ENCODE assay signal across 27 cellular contexts in the genomic region with DNA sequence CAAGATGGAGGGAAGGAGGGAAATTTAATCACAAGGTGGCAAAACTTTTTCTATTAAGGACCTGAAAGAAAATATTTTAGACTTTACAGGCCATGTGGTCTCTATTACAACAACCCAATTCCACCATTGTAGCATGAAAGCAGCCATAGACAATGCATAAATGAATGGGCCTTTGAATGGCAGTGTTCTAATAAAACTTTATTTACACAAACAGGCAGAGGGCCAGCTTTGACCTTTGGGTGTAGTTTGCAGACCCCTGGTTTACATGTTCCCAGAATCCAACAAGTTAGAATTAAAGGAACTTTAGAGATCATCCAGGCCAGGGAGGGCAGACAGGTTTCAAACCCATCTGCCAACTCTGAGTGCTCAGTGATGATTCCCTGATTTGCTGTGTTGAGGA.
A peak's percentile ranks its signal among the peaks of the same experiment; 100 is the strongest.
DNase-seq lines count a peak whose midpoint lies in the region; ATAC-seq, FAIRE-seq and TF ChIP-seq lines count a peak whose summit lies in the region.
"Had no signal": no experiment of that assay in that cellular context is flagged by ENCODE, and none has a peak within 500 bp of the region (broad histone marks: within the 10 kb centered on the region; RNA-seq: fewer than 3 reads in every experiment).

No MANE protein-coding gene starts in this region.

- POLR2A ChIA-PET in A549 (lab: Yijun Ruan, JAX) (no interaction called here), GM12878 (lab: Charles Lee) (no interaction called here)

- FAIRE-seq in A549 (lab: Jason Lieb, UNC) (no peak), GM12878 (lab: Jason Lieb, UNC) (no peak)
- FAIRE-seq: GM12891, H1 had no signal

- DNase-seq in A549 (ENCODE audit: low read depth in 1 of 2, low spot score in 1 of 2) (no peak), GM12878 (ENCODE audit: low read depth, low spot score) (no peak), lower lobe of right lung (no peak), stomach (no peak), HK-2 (ENCODE audit: unreplicated experiment) (no peak), transverse colon (no peak)
- no peak for DNase-seq in activated naive CD8-positive, alpha-beta T cell treated with anti-CD3 and anti-CD28 coated beads, Interleukin-2, amount 50 U/mL, for 24 hours
- DNase-seq: ACHN; activated T-cell treated with anti-CD3 and anti-CD28 coated beads, Interleukin-2, amount 50 U/mL, for 72 hours; BE2C; CD8-positive, alpha-beta memory T cell; cerebellar nuclear complex; esophagus squamous epithelium; foreskin melanocyte; HFFc6; mesendoderm; MM.1S; NCI-H1417; NCI-H524; SK-N-SH; stimulated activated CD4-positive, alpha-beta T cell treated with anti-CD3 and anti-CD28 coated beads, Interleukin-15, amount 100 ng/mL, for 24 hours had no signal

- no peaks in the 10 kb centered on the region for H4K20me1 ChIP-seq in GM12878 (ENCODE audit: control insufficient read depth, insufficient read depth)

- H3K79me2 ChIP-seq in GM12878 (ENCODE audit: control insufficient read depth, insufficient read depth, low read length): no peaks in the 10 kb centered on the region
- H3K79me2 ChIP-seq: hepatocyte had no signal

- H3K9me3 Mint-ChIP-seq in activated naive CD8-positive, alpha-beta T cell treated with anti-CD3 and anti-CD28 coated beads, Interleukin-2, amount 50 U/mL, for 24 hours: no peaks in the 10 kb centered on the region
- H3K9me3 Mint-ChIP-seq: HFFc6 had no signal

- no peak overlapping the region for H3K27ac ChIP-seq in A549
- no peak overlapping the region for H3K27ac ChIP-seq in GM12878 (ENCODE audit: control insufficient read depth, insufficient read depth)
- peak overlapping the region; percentile 64 for H3K27ac ChIP-seq in lower lobe of right lung
- peak overlapping the region in 4 of 5 donors; percentile 37 to 72 (median 61) for H3K27ac ChIP-seq in stomach
- peak overlapping the region in 2 of 4 donors; percentile 35 to 46 for H3K27ac ChIP-seq in transverse colon
- H3K27ac ChIP-seq: KMS-11 had no signal

- H3K4me1 ChIP-seq in A549: no peaks in the 10 kb centered on the region
- H3K4me1 ChIP-seq in GM12878 (ENCODE audit: control insufficient read depth, insufficient read depth, low read length): no peaks in the 10 kb centered on the region
- peaks cover 18% of the 10 kb centered on the region for H3K4me1 ChIP-seq in lower lobe of right lung
- peaks cover 10 to 36% (median 25%) of the 10 kb centered on the region in 4 donors for H3K4me1 ChIP-seq in stomach
- H3K4me1 ChIP-seq in transverse colon: peaks cover 0 to 4% (median 0%) of the 10 kb centered on the region in 4 donors
- H3K4me1 ChIP-seq: BE2C had no signal

- TF ChIP-seq RAD21 in A549 (conservative IDR thresholded peaks at IDR 0.05 in 1 of 2, IDR thresholded peaks at IDR 0.05 in 1 of 2) (no peak), GM12878 (IDR thresholded peaks at IDR 0.05; ENCODE audit: insufficient read depth, low read depth, low read length) (no peak)

- no TSS peak for BruUV-seq in GM12878 (replicated peaks; lab: Mats Ljungman, UMichigan)

- SMC1A ChIA-PET in GM12878 (lab: Charles Lee; ENCODE audit: uncharacterized antibody, unreplicated experiment): interaction anchor here (1.3 to 2.2 kb wide), 2 partner anchors 11 to 102 kb away, joined by 3 to 6 read pairs; no protein-coding TSS in a partner anchor

- TF ChIP-seq POLR2A in A549 (IDR thresholded peaks at IDR 0.05; ENCODE audit: low read length) (no peak), GM12878 (IDR thresholded peaks at IDR 0.05; ENCODE audit: low read depth, low read length) (no peak), stomach (IDR thresholded peaks at IDR 0.05) (no peak), transverse colon (IDR thresholded peaks at IDR 0.05) (no peak)

- H3K36me3 ChIP-seq in GM12878 (ENCODE audit: control insufficient read depth in 2 of 2, insufficient read depth in 2 of 2, low read length in 1 of 2) (no peaks in the 10 kb centered on the region), lower lobe of right lung (no peaks in the 10 kb centered on the region), stomach (no peaks in the 10 kb centered on the region), transverse colon (no peaks in the 10 kb centered on the region)
- H3K36me3 ChIP-seq: BE2C, esophagus squamous epithelium had no signal

- CTCF ChIA-PET in A549 (lab: Yijun Ruan, JAX): interaction anchor here (2.3 to 2.7 kb wide), 2 partner anchors 11 to 113 kb away, joined by 6 to 9 read pairs; partner anchors contain the start of gene RRBP1
- CTCF ChIA-PET in GM12878 (lab: Yijun Ruan, JAX): no interaction called here

- H3K9ac ChIP-seq in GM12878 (ENCODE audit: control insufficient read depth, insufficient read depth, low read length): no peak overlapping the region
- H3K9ac ChIP-seq: KMS-11, SK-N-SH had no signal

- no peak for TF ChIP-seq EP300 in A549 (IDR thresholded peaks at IDR 0.05)
- TF ChIP-seq EP300 in GM12878 (IDR thresholded peaks at IDR 0.05; ENCODE audit: borderline replicate concordance in 1 of 2, control insufficient read depth in 1 of 2, low read depth in 2 of 2, low read length in 2 of 2): no peak
- TF ChIP-seq EP300 in stomach (IDR thresholded peaks at IDR 0.05): no peak
- no peak for TF ChIP-seq EP300 in transverse colon (IDR thresholded peaks at IDR 0.05; ENCODE audit: low read depth)

- H3K36me3 Mint-ChIP-seq in activated naive CD8-positive, alpha-beta T cell treated with anti-CD3 and anti-CD28 coated beads, Interleukin-2, amount 50 U/mL, for 24 hours (ENCODE audit: low read depth): no peaks in the 10 kb centered on the region
- H3K36me3 Mint-ChIP-seq: stimulated activated effector memory CD8-positive, alpha-beta T cell treated with anti-CD3 and anti-CD28 coated beads, Interleukin-12 subunit alpha, Interleukin-12 subunit beta, amount 100 ng/mL, for 72 hours had no signal

- RAD21 ChIA-PET in GM12878 (lab: Charles Lee; ENCODE audit: unreplicated experiment): no interaction called here

- no peak overlapping the region for H3K27ac Mint-ChIP-seq in activated naive CD8-positive, alpha-beta T cell treated with anti-CD3 and anti-CD28 coated beads, Interleukin-2, amount 50 U/mL, for 24 hours
- H3K27ac Mint-ChIP-seq: activated T-cell treated with anti-CD3 and anti-CD28 coated beads, Interleukin-2, amount 50 U/mL, for 72 hours; CD8-positive, alpha-beta memory T cell; HFFc6; stimulated activated effector memory CD8-positive, alpha-beta T cell treated with anti-CD3 and anti-CD28 coated beads, Interleukin-12 subunit alpha, Interleukin-12 subunit beta, amount 100 ng/mL, for 72 hours had no signal

- in situ Hi-C loops in GM12878 (cut with MboI) (no loop called here), transverse colon (cut with MboI; ENCODE audit: low pct_ligation_motif_present in 1 of 4, low pct_unique_long_range_greater_than_20kb in 1 of 4, low sequenced_read_pairs in 3 of 4) (no loop called here)

- intact Hi-C loops in GM12878 (cut with micrococcal nuclease; ENCODE audit: unreplicated experiment): no loop called here
- intact Hi-C loops in lower lobe of right lung (cut with DNase I): no loop called here
- intact Hi-C loops in stomach (cut with DNase I; ENCODE audit: low total_unique reads): loop anchor here (10.0 kb wide), 1 partner anchor 100 kb away; no protein-coding TSS in a partner anchor
- intact Hi-C loops in transverse colon (cut with DNase I; ENCODE audit: low total_unique reads): no loop called here

- H3K27me3 ChIP-seq in GM12878 (replicated peaks in 1 of 2; ENCODE audit: control insufficient read depth in 2 of 2, insufficient read depth in 2 of 2, low read length in 1 of 2) (no peaks in the 10 kb centered on the region; a peak in 2 of 4 replicates), lower lobe of right lung (ENCODE audit: low read depth) (no peaks in the 10 kb centered on the region), stomach (no peaks in the 10 kb centered on the region), transverse colon (no peaks in the 10 kb centered on the region)
- H3K27me3 ChIP-seq: BE2C, esophagus squamous epithelium, hepatocyte had no signal

- no peaks in the 10 kb centered on the region for H3K9me3 ChIP-seq in A549
- H3K9me3 ChIP-seq in GM12878 (replicated peaks; ENCODE audit: control insufficient read depth, insufficient read depth, low read length): no peaks in the 10 kb centered on the region; the same call in 1 of the 3 replicates
- H3K9me3 ChIP-seq in lower lobe of right lung: no peaks in the 10 kb centered on the region
- H3K9me3 ChIP-seq in stomach: no peaks in the 10 kb centered on the region
- no peaks in the 10 kb centered on the region for H3K9me3 ChIP-seq in transverse colon
- H3K9me3 ChIP-seq: BE2C, esophagus squamous epithelium, SK-N-SH had no signal

- no peaks in the 10 kb centered on the region for H3K4me1 Mint-ChIP-seq in activated naive CD8-positive, alpha-beta T cell treated with anti-CD3 and anti-CD28 coated beads, Interleukin-2, amount 50 U/mL, for 24 hours
- H3K4me1 Mint-ChIP-seq: stimulated activated effector memory CD8-positive, alpha-beta T cell treated with anti-CD3 and anti-CD28 coated beads, Interleukin-12 subunit alpha, Interleukin-12 subunit beta, amount 100 ng/mL, for 72 hours had no signal

- H3K4me2 ChIP-seq in A549: no peak overlapping the region
- no peak overlapping the region for H3K4me2 ChIP-seq in GM12878 (ENCODE audit: control insufficient read depth, insufficient read depth)
- H3K4me2 ChIP-seq: hepatocyte, KMS-11, SK-N-SH had no signal

- no peak for TF ChIP-seq CTCF in A549 (IDR thresholded peaks at IDR 0.05)
- TF ChIP-seq CTCF in GM12878 (IDR thresholded peaks at IDR 0.05 in 2 of 3, conservative IDR thresholded peaks at IDR 0.05 in 1 of 3; ENCODE audit: control insufficient read depth in 2 of 3, extremely low read depth in 1 of 3, insufficient read depth in 1 of 3, low read depth in 3 of 3, low read length in 3 of 3): no peak
- TF ChIP-seq CTCF in lower lobe of right lung (IDR thresholded peaks at IDR 0.05): no peak
- TF ChIP-seq CTCF in stomach (IDR thresholded peaks at IDR 0.05): no peak
- TF ChIP-seq CTCF in transverse colon (IDR thresholded peaks at IDR 0.05): no peak

- no peak overlapping the region for H3K4me3 Mint-ChIP-seq in activated naive CD8-positive, alpha-beta T cell treated with anti-CD3 and anti-CD28 coated beads, Interleukin-2, amount 50 U/mL, for 24 hours
- H3K4me3 Mint-ChIP-seq: activated T-cell treated with anti-CD3 and anti-CD28 coated beads, Interleukin-2, amount 50 U/mL, for 72 hours; CD8-positive, alpha-beta memory T cell; HFFc6; stimulated activated effector memory CD8-positive, alpha-beta T cell treated with anti-CD3 and anti-CD28 coated beads, Interleukin-12 subunit alpha, Interleukin-12 subunit beta, amount 100 ng/mL, for 72 hours had no signal

- peaks cover 19% of the 10 kb centered on the region for H3K27me3 Mint-ChIP-seq in activated naive CD8-positive, alpha-beta T cell treated with anti-CD3 and anti-CD28 coated beads, Interleukin-2, amount 50 U/mL, for 24 hours

- H2AFZ ChIP-seq in GM12878 (ENCODE audit: control insufficient read depth, low read depth, low read length): no peak overlapping the region
- H2AFZ ChIP-seq: hepatocyte had no signal

- ATAC-seq in A549: no peak
- no peak for ATAC-seq in GM12878
- no peak for ATAC-seq in lower lobe of right lung
- no peak for ATAC-seq in GM21717 (IDR thresholded peaks at IDR 0.05; ENCODE audit: unreplicated experiment)
- ATAC-seq in activated naive CD8-positive, alpha-beta T cell treated with anti-CD3 and anti-CD28 coated beads, Interleukin-2, amount 50 U/mL, for 24 hours: no peak
- ATAC-seq: activated T-cell treated with anti-CD3 and anti-CD28 coated beads, Interleukin-2, amount 50 U/mL, for 72 hours; stimulated activated effector memory CD8-positive, alpha-beta T cell treated with anti-CD3 and anti-CD28 coated beads, Interleukin-12 subunit alpha, Interleukin-12 subunit beta, amount 100 ng/mL, for 72 hours had no signal

- H3K4me3 ChIP-seq in A549 (no peak overlapping the region), GM12878 (no peak overlapping the region), lower lobe of right lung (no peak overlapping the region), stomach (no peak overlapping the region), transverse colon (no peak overlapping the region)
- H3K4me3 ChIP-seq: esophagus squamous epithelium, hepatocyte had no signal

Comparison
In these comparisons a context has a peak if more than half of its experiments do, and no peak if none do; other contexts are left out.
1. H3K27ac ChIP-seq: peak in lower lobe of right lung (single experiment) and stomach (4 of 5); none in A549 (0 of 2) and GM12878 (single experiment).